1 cellular context compared by ENCODE assay signal in genomic region chr7:128405345-128406146, GRCh38.
TF ChIP-seq lines count a peak whose summit lies in the region.

No MANE protein-coding gene starts in this region.

TF ChIP-seq in HepG2, 621 proteins besides CTCF, POLR2A, EP300 and RAD21 (continued from another document and continues in another):
- TF ChIP-seq ZNF609 (CRISPR knock-in tag; IDR thresholded peaks at IDR 0.05; ENCODE audit: borderline replicate concordance) (no peak), ZNF142 (CRISPR knock-in tag; IDR thresholded peaks at IDR 0.05) (peak; percentile 79), SKI (IDR thresholded peaks at IDR 0.05; ENCODE audit: partially characterized antibody) (no peak), THAP7 (CRISPR knock-in tag; IDR thresholded peaks at IDR 0.05) (peak; percentile 24; the same call in 1 of the 2 replicates), IKZF4 (CRISPR knock-in tag; IDR thresholded peaks at IDR 0.05; ENCODE audit: borderline replicate concordance, low read depth, not compliant biosample characterization) (peak; percentile 36), ZNF678 (CRISPR knock-in tag; IDR thresholded peaks at IDR 0.05) (0 out of 2 replicates have a peak, but pooled peaks have one; percentile 24), SRSF4 (IDR thresholded peaks at IDR 0.05; ENCODE audit: low read depth, low read length, poor library complexity, severe bottlenecking) (no peak), KDM5B (CRISPR knock-in tag; IDR thresholded peaks at IDR 0.05; ENCODE audit: borderline replicate concordance) (peak; percentile 50; the same call in 1 of the 2 replicates), FOSL2 (CRISPR knock-in tag; IDR thresholded peaks at IDR 0.05) (no peak), POLR2AphosphoS2 (IDR thresholded peaks at IDR 0.05; ENCODE audit: low read depth, low read length) (no peak), TMF1 (CRISPR knock-in tag; IDR thresholded peaks at IDR 0.05; ENCODE audit: low read depth) (peak; percentile 21; the same call in 1 of the 2 replicates), MTA3 (CRISPR knock-in tag; IDR thresholded peaks at IDR 0.05) (no peak), ZNF503 (CRISPR knock-in tag; IDR thresholded peaks at IDR 0.05) (no peak), DZIP1 (CRISPR knock-in tag; IDR thresholded peaks at IDR 0.05) (no peak), ATF1 (CRISPR knock-in tag; IDR thresholded peaks at IDR 0.05) (no peak), PAWR (CRISPR knock-in tag; IDR thresholded peaks at IDR 0.05; ENCODE audit: borderline replicate concordance) (no peak), MLXIP (CRISPR knock-in tag; IDR thresholded peaks at IDR 0.05; ENCODE audit: borderline replicate concordance) (no peak), ZNF253 (CRISPR knock-in tag; IDR thresholded peaks at IDR 0.05; ENCODE audit: borderline replicate concordance) (no peak), SALL2 (CRISPR knock-in tag; IDR thresholded peaks at IDR 0.05) (peak; percentile 90; the same call in 1 of the 2 replicates), ZNF318 (CRISPR knock-in tag; IDR thresholded peaks at IDR 0.05) (no peak)
